ENCODE assay signal across 13 cellular contexts in genomic region chr1:240173836-240174235, GRCh38.
"Had no signal": no experiment of that assay in that cellular context is flagged by ENCODE, and none has a peak within 500 bp of the region (broad histone marks: within the 10 kb centered on the region; RNA-seq: fewer than 3 reads in every experiment).

No MANE protein-coding gene starts in this region.

- DNase-seq: activated CD4-positive, alpha-beta T cell treated with anti-CD3 and anti-CD28 coated beads, Interleukin-2, amount 50 U/mL, for 1 hour; activated CD4-positive, CD25-positive, alpha-beta regulatory T cell; activated naive CD4-positive, alpha-beta T cell treated with anti-CD3 and anti-CD28 coated beads, Interleukin-2, amount 50 U/mL, for 16 hours; body of pancreas; central memory CD4-positive, alpha-beta T cell; cortex of kidney; effector memory CD8-positive, alpha-beta T cell; hypothalamus; natural killer cell; right cardiac atrium; transverse colon had no signal

- H3K4me3 ChIP-seq: body of pancreas, transverse colon had no signal

- H3K27me3 ChIP-seq: body of pancreas, transverse colon had no signal

- H3K9me3 ChIP-seq: body of pancreas, transverse colon had no signal

- FAIRE-seq: TTC549 had no signal

- H3K4me1 ChIP-seq: body of pancreas, transverse colon had no signal

- H3K27ac ChIP-seq: body of pancreas, epithelial cell of prostate, transverse colon had no signal

- H3K36me3 ChIP-seq: transverse colon had no signal
